10 cellular contexts compared by ENCODE assay signal in genomic region chr9:130766904-130767262, GRCh38.
A peak's percentile ranks its signal among the peaks of the same experiment; 100 is the strongest.
DNase-seq lines count a peak whose midpoint lies in the region; ATAC-seq lines count a peak whose summit lies in the region.
"Had no signal": no experiment of that assay in that cellular context is flagged by ENCODE, and none has a peak within 500 bp of the region (broad histone marks: within the 10 kb centered on the region; RNA-seq: fewer than 3 reads in every experiment).

No MANE protein-coding gene starts in this region.

- H2BK15ac ChIP-seq in neuronal stem cell (ENCODE audit: low read length): no peak overlapping the region

- no peak overlapping the region for H3K27ac ChIP-seq in CD4-positive, CD25-positive, alpha-beta regulatory T cell (ENCODE audit: insufficient read depth, low read length, poor library complexity, severe bottlenecking)
- H3K27ac ChIP-seq in neuronal stem cell (replicated peaks; ENCODE audit: low read length) (no peak overlapping the region), SJCRH30 (no peak overlapping the region)
- H3K27ac ChIP-seq: testis had no signal

- H2BK12ac ChIP-seq in neuronal stem cell (ENCODE audit: low read length): no peak overlapping the region

- H3K36me3 Mint-ChIP-seq in CD4-positive, CD25-positive, alpha-beta regulatory T cell: no peaks in the 10 kb centered on the region

- H3K79me1 ChIP-seq in neuronal stem cell (ENCODE audit: low read depth, low read length): peaks cover 2% of the 10 kb centered on the region

- H3K9ac ChIP-seq in NT2/D1 (ENCODE audit: insufficient read length, low read depth) (peak overlapping the region; percentile 1), neuronal stem cell (ENCODE audit: low read depth, low read length, poor library complexity) (no peak overlapping the region)

- no peak overlapping the region for H2AFZ ChIP-seq in neuronal stem cell (ENCODE audit: low read length)

- peaks cover 3% of the 10 kb centered on the region for H3K4me1 ChIP-seq in CD4-positive, CD25-positive, alpha-beta regulatory T cell (ENCODE audit: control insufficient read depth, insufficient read depth, low read length, poor library complexity, severe bottlenecking)
- H3K4me1 ChIP-seq in NT2/D1 (ENCODE audit: insufficient read depth, insufficient read length) (peaks cover 11% of the 10 kb centered on the region), neuronal stem cell (ENCODE audit: control insufficient read depth in 2 of 2, insufficient read depth in 1 of 2, low read depth in 1 of 2, low read length in 2 of 2) (peaks cover 13 to 28% of the 10 kb centered on the region in 2 donors), SJCRH30 (peaks cover 3% of the 10 kb centered on the region; the same call in 1 of the 2 replicates)

- no peak overlapping the region for H3K18ac ChIP-seq in neuronal stem cell (ENCODE audit: low read length)

- no peaks in the 10 kb centered on the region for H3K27me3 ChIP-seq in CD4-positive, CD25-positive, alpha-beta regulatory T cell (ENCODE audit: control insufficient read depth, insufficient read depth, low read length)
- H3K27me3 ChIP-seq in NT2/D1 (ENCODE audit: insufficient read depth, insufficient read length) (no peaks in the 10 kb centered on the region), neuronal stem cell (ENCODE audit: control insufficient read depth in 3 of 3, insufficient read depth in 3 of 3, low read depth in 1 of 3, low read length in 3 of 3) (no peaks in the 10 kb centered on the region), SJCRH30 (no peaks in the 10 kb centered on the region)
- H3K27me3 ChIP-seq: testis had no signal

- H3K4me3 Mint-ChIP-seq in CD4-positive, CD25-positive, alpha-beta regulatory T cell: no peak overlapping the region

- no peak overlapping the region for H3K14ac ChIP-seq in neuronal stem cell (ENCODE audit: low read length)

- H3K27me3 Mint-ChIP-seq in CD4-positive, CD25-positive, alpha-beta regulatory T cell: no peaks in the 10 kb centered on the region

- peaks cover 0 to 2% (median 0%) of the 10 kb centered on the region in 7 donors for H3K9me3 Mint-ChIP-seq in CD4-positive, CD25-positive, alpha-beta regulatory T cell

- H3K23ac ChIP-seq in neuronal stem cell (ENCODE audit: low read depth, low read length, poor library complexity): peak overlapping the region; percentile 80

- peaks cover 11 to 48% (median 41%) of the 10 kb centered on the region in 4 donors for H3K4me1 Mint-ChIP-seq in CD4-positive, CD25-positive, alpha-beta regulatory T cell

- no peak overlapping the region for H2BK5ac ChIP-seq in neuronal stem cell (ENCODE audit: low read length)

- H3K4me3 ChIP-seq in CD4-positive, CD25-positive, alpha-beta regulatory T cell (ENCODE audit: low read depth, low read length): no peak overlapping the region
- H3K4me3 ChIP-seq in NT2/D1 (ENCODE audit: insufficient read length, low read depth) (no peak overlapping the region), neuronal stem cell (ENCODE audit: low read length in 2 of 2) (no peak overlapping the region), SJCRH30 (no peak overlapping the region)
- H3K4me3 ChIP-seq: testis had no signal

- H3K9me3 ChIP-seq in CD4-positive, CD25-positive, alpha-beta regulatory T cell (ENCODE audit: control insufficient read depth in 2 of 2, low read length in 2 of 2): no peaks in the 10 kb centered on the region
- H3K9me3 ChIP-seq in NT2/D1 (ENCODE audit: insufficient read depth, low read length) (no peaks in the 10 kb centered on the region), neuronal stem cell (replicated peaks in 1 of 2; ENCODE audit: control insufficient read depth in 2 of 2, insufficient read depth in 1 of 2, low read depth in 1 of 2, low read length in 2 of 2) (peaks cover 0 to 1% of the 10 kb centered on the region in 2 donors), SJCRH30 (replicated peaks) (no peaks in the 10 kb centered on the region)
- H3K9me3 ChIP-seq: testis had no signal

- H4K8ac ChIP-seq in neuronal stem cell (ENCODE audit: low read depth, low read length): no peak overlapping the region

- H3K27ac Mint-ChIP-seq in CD4-positive, CD25-positive, alpha-beta regulatory T cell: peak overlapping the region in 2 of 3 donors; percentile 62 to 78

- H4K91ac ChIP-seq in neuronal stem cell (ENCODE audit: low read depth, low read length, poor library complexity): no peak overlapping the region

- H2AK5ac ChIP-seq in neuronal stem cell (ENCODE audit: low read depth, low read length): no peak overlapping the region

- intact Hi-C loops in posterior cingulate gyrus (cut with DNase I): loop anchor here (10.0 kb wide), 1 partner anchor 52 kb away; no protein-coding TSS in a partner anchor

- H3K4me2 ChIP-seq in neuronal stem cell (ENCODE audit: insufficient read depth, low read length, poor library complexity, severe bottlenecking): no peak overlapping the region

- no peak overlapping the region for H3K4ac ChIP-seq in neuronal stem cell (ENCODE audit: low read length)

- no peak for DNase-seq in CD4-positive, CD25-positive, alpha-beta regulatory T cell
- DNase-seq in NT2/D1 (ENCODE audit: low read depth, low spot score): no peak
- peak; percentile 40 for DNase-seq in globus pallidus (ENCODE audit: low spot score)
- no peak for DNase-seq in neuronal stem cell (ENCODE audit: low spot score)
- no peak for DNase-seq in SJCRH30
- DNase-seq in posterior cingulate gyrus: no peak
- DNase-seq in AG20443 (ENCODE audit: low spot score): no peak
- DNase-seq: NCI-H526, testis had no signal

- no CpG with 5 or more reads among the region's 4 CpGs for WGBS in neuronal stem cell (ENCODE audit: extremely low coverage in 2 of 2, insufficient read length in 2 of 2, insufficient replicate concordance in 1 of 2), 2 donors

- H3K36me3 ChIP-seq in CD4-positive, CD25-positive, alpha-beta regulatory T cell (ENCODE audit: control insufficient read depth, insufficient read depth, low read length): no peaks in the 10 kb centered on the region
- H3K36me3 ChIP-seq in NT2/D1 (ENCODE audit: insufficient read depth, insufficient read length, low read length): no peaks in the 10 kb centered on the region
- H3K36me3 ChIP-seq in neuronal stem cell (replicated peaks in 1 of 2; ENCODE audit: control insufficient read depth in 2 of 2, insufficient read depth in 2 of 2, low read length in 2 of 2): no peaks in the 10 kb centered on the region
- no peaks in the 10 kb centered on the region for H3K36me3 ChIP-seq in SJCRH30

- no peak overlapping the region for H2BK120ac ChIP-seq in neuronal stem cell (ENCODE audit: low read depth, low read length)

- no peak for ATAC-seq in CD4-positive, CD25-positive, alpha-beta regulatory T cell (ENCODE audit: low read depth in 2 of 2)
- no peak for ATAC-seq in HG02798 (IDR thresholded peaks at IDR 0.05; ENCODE audit: poor library complexity, unreplicated experiment)
